ENCODE assay signal across 9 cellular contexts in genomic region chr11:9601876-9602199, GRCh38. TPM values are rescaled to one million over a fixed set of nuclear protein-coding genes. Genes with fewer than 3 reads are reported as not detected.
A peak's percentile ranks its signal among the peaks of the same experiment; 100 is the strongest.
DNase-seq lines count a peak whose midpoint lies in the region; ATAC-seq and FAIRE-seq lines count a peak whose summit lies in the region.
"Had no signal": no experiment of that assay in that cellular context is flagged by ENCODE, and none has a peak within 500 bp of the region (broad histone marks: within the 10 kb centered on the region; RNA-seq: fewer than 3 reads in every experiment).

No MANE protein-coding gene starts in this region.

- no peak overlapping the region for H3K4me2 ChIP-seq in neuronal stem cell (ENCODE audit: insufficient read depth, low read length, poor library complexity, severe bottlenecking)

- intact Hi-C loops in activated T-helper 2 cell treated with anti-CD3 and anti-CD28 coated beads, Interferon-gamma antibody, Interleukin-2, Interleukin-4, amounts not matched to agents 10 μg/mL and 5 μg/mL and 100 μg/mL, durations not matched to agents 14 hours and 24 hours and 36 hours (cut with micrococcal nuclease), result loop anchor here (1.0 kb wide), 3 partner anchors 11 to 36 kb away; partner anchors contain the start of gene WEE1
- intact Hi-C loops in left cardiac atrium (cut with DNase I), result no loop called here

- peaks cover 5% of the 10 kb centered on the region in 2 donors for H3K4me1 ChIP-seq in neuronal stem cell (ENCODE audit: control insufficient read depth in 2 of 2, insufficient read depth in 1 of 2, low read depth in 1 of 2, low read length in 2 of 2)
- H3K4me1 ChIP-seq: psoas muscle had no signal

- H3K4me3 Mint-ChIP-seq in activated T-helper 2 cell treated with anti-CD3 and anti-CD28 coated beads, Interferon-gamma antibody, Interleukin-2, Interleukin-4, amounts not matched to agents 10 μg/mL and 5 μg/mL and 100 μg/mL, durations not matched to agents 14 hours and 24 hours and 36 hours (ENCODE audit: low read depth), result peak overlapping the region; percentile 77

- no peak overlapping the region for H2BK120ac ChIP-seq in neuronal stem cell (ENCODE audit: low read depth, low read length)

- H3K27me3 ChIP-seq in neuronal stem cell (ENCODE audit: control insufficient read depth in 3 of 3, insufficient read depth in 3 of 3, low read depth in 1 of 3, low read length in 3 of 3), result no peaks in the 10 kb centered on the region

- H4K91ac ChIP-seq in neuronal stem cell (ENCODE audit: low read depth, low read length, poor library complexity), result no peak overlapping the region

- no peak overlapping the region for H3K27ac ChIP-seq in neuronal stem cell (replicated peaks; ENCODE audit: low read length)
- H3K27ac ChIP-seq: psoas muscle had no signal

- peak overlapping the region; percentile 86 for H2AFZ ChIP-seq in neuronal stem cell (ENCODE audit: low read length)

- H3K9ac ChIP-seq in neuronal stem cell (ENCODE audit: low read depth, low read length, poor library complexity), result no peak overlapping the region

- peaks cover 0 to 1% of the 10 kb centered on the region in 2 donors for H3K9me3 ChIP-seq in neuronal stem cell (replicated peaks in 1 of 2; ENCODE audit: control insufficient read depth in 2 of 2, insufficient read depth in 1 of 2, low read depth in 1 of 2, low read length in 2 of 2)
- H3K9me3 ChIP-seq: psoas muscle had no signal

- DNase-seq in GM18507 (ENCODE audit: extremely low spot score, insufficient read length, low read depth) (no peak), neuronal stem cell (ENCODE audit: low spot score) (no peak), left cardiac atrium (no peak), SIG-M5 (lab: John Stamatoyannopoulos, UW) (no peak)
- DNase-seq in activated T-helper 2 cell treated with anti-CD3 and anti-CD28 coated beads, Interferon-gamma antibody, Interleukin-2, Interleukin-4, amounts not matched to agents 10 μg/mL and 5 μg/mL and 100 μg/mL, durations not matched to agents 14 hours and 24 hours and 36 hours (ENCODE audit: low spot score), result no peak
- DNase-seq in central memory CD4-positive, alpha-beta T cell, result no peak
- DNase-seq: NCI-H1105 treated with DMSO at 0.1 percent for 48 hours, psoas muscle had no signal

- H2BK15ac ChIP-seq in neuronal stem cell (ENCODE audit: low read length), result no peak overlapping the region

- H3K27ac Mint-ChIP-seq in activated T-helper 2 cell treated with anti-CD3 and anti-CD28 coated beads, Interferon-gamma antibody, Interleukin-2, Interleukin-4, amounts not matched to agents 10 μg/mL and 5 μg/mL and 100 μg/mL, durations not matched to agents 14 hours and 24 hours and 36 hours, result no peak overlapping the region

- no peak overlapping the region for H3K4ac ChIP-seq in neuronal stem cell (ENCODE audit: low read length)

- H3K36me3 Mint-ChIP-seq in activated T-helper 2 cell treated with anti-CD3 and anti-CD28 coated beads, Interferon-gamma antibody, Interleukin-2, Interleukin-4, amounts not matched to agents 10 μg/mL and 5 μg/mL and 100 μg/mL, durations not matched to agents 14 hours and 24 hours and 36 hours (ENCODE audit: low read depth), result no peaks in the 10 kb centered on the region

- no peak overlapping the region for H3K18ac ChIP-seq in neuronal stem cell (ENCODE audit: low read length)

- H2BK12ac ChIP-seq in neuronal stem cell (ENCODE audit: low read length), result peak overlapping the region; percentile 6

- H3K36me3 ChIP-seq in neuronal stem cell (replicated peaks in 1 of 2; ENCODE audit: control insufficient read depth in 2 of 2, insufficient read depth in 2 of 2, low read length in 2 of 2), result no peaks in the 10 kb centered on the region

- peaks cover 2% of the 10 kb centered on the region for H3K79me1 ChIP-seq in neuronal stem cell (ENCODE audit: low read depth, low read length)

- H3K9me3 Mint-ChIP-seq in activated T-helper 2 cell treated with anti-CD3 and anti-CD28 coated beads, Interferon-gamma antibody, Interleukin-2, Interleukin-4, amounts not matched to agents 10 μg/mL and 5 μg/mL and 100 μg/mL, durations not matched to agents 14 hours and 24 hours and 36 hours, result no peaks in the 10 kb centered on the region

- no peak overlapping the region for H3K4me3 ChIP-seq in neuronal stem cell (ENCODE audit: low read length in 2 of 2)
- H3K4me3 ChIP-seq: psoas muscle had no signal

- H3K27me3 Mint-ChIP-seq in activated T-helper 2 cell treated with anti-CD3 and anti-CD28 coated beads, Interferon-gamma antibody, Interleukin-2, Interleukin-4, amounts not matched to agents 10 μg/mL and 5 μg/mL and 100 μg/mL, durations not matched to agents 14 hours and 24 hours and 36 hours (ENCODE audit: low read depth), result no peaks in the 10 kb centered on the region

- ATAC-seq in HG02938 (IDR thresholded peaks at IDR 0.05; ENCODE audit: unreplicated experiment), result peak; percentile 11
- no peak for ATAC-seq in left cardiac atrium

- no peak overlapping the region for H3K23ac ChIP-seq in neuronal stem cell (ENCODE audit: low read depth, low read length, poor library complexity)

- no peak overlapping the region for H3K14ac ChIP-seq in neuronal stem cell (ENCODE audit: low read length)

- H2AK5ac ChIP-seq in neuronal stem cell (ENCODE audit: low read depth, low read length), result peak overlapping the region; percentile 68

- H4K8ac ChIP-seq in neuronal stem cell (ENCODE audit: low read depth, low read length), result no peak overlapping the region

- no peak overlapping the region for H2BK5ac ChIP-seq in neuronal stem cell (ENCODE audit: low read length)

- H3K4me1 Mint-ChIP-seq in activated T-helper 2 cell treated with anti-CD3 and anti-CD28 coated beads, Interferon-gamma antibody, Interleukin-2, Interleukin-4, amounts not matched to agents 10 μg/mL and 5 μg/mL and 100 μg/mL, durations not matched to agents 14 hours and 24 hours and 36 hours (ENCODE audit: low read depth), result peaks cover 34% of the 10 kb centered on the region

- peak; percentile 21 for FAIRE-seq in GM18507 (lab: Jason Lieb, UNC)

- WGBS in neuronal stem cell (ENCODE audit: extremely low coverage in 2 of 2, insufficient read length in 2 of 2, insufficient replicate concordance in 1 of 2), 2 donors, result no CpG with 5 or more reads among the region's 5 CpGs

RNA-seq across cellular contexts. Expression of gene WEE1, which starts 28.4 kb away (rescaled TPM):
- total RNA-seq in activated T-helper 2 cell treated with anti-CD3 and anti-CD28 coated beads, Interferon-gamma antibody, Interleukin-2, Interleukin-4, amounts not matched to agents 10 μg/mL and 5 μg/mL and 100 μg/mL, durations not matched to agents 14 hours and 24 hours and 36 hours, result 48.6 and 49.6 TPM in 2 replicates
- 47.6 TPM for polyA plus RNA-seq in neuronal stem cell (2013, experiment 1 of 2)
- 47.9 TPM for polyA plus RNA-seq in neuronal stem cell (2013, experiment 2 of 2)
- total RNA-seq in left cardiac atrium, result 10 to 100 TPM; 25.3 to 53.7 TPM
